8 cellular contexts compared by ENCODE assay signal in the genomic region with DNA sequence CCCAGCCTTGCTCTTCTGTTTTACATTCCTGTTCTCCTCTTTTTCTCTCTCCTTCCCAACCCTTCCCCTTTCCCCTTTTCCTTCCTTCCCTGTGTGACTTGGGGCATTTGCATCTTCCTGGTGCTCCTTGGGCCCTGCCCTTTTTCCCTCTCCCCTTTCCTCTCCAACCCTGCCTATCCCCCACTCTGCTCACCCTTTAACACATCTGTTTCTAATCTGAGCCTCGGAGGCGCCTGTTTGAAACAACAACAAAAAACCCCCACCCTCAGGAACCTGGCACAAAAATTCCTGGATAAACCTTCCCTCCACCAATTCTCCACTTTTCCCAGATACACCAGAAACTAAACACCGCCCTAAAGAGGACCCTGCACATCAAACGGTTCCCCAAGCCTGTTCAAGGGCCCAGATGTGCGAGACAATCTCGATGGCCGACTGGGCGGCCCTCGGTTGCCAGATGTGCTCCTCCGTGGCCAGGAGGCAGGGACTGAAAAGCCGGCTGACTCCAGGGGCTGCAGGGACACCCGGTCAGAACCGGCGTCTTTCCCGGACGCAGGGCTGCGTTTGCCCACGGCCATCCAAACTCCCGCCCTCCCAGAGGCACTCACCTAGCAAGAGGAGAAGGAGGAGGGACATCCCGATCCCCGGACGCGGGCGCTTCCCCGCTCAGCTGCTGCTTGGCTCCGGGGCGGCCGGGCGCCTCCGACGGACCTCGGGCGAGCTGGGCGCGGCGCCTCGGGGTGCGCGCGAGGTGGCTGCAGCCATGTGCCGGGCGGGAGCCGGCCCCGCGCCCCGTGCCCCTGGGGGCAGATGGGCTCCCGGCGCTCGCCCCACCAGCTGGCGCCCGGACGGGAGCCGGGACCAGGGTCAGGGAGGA. TPM values are rescaled to one million over a fixed set of nuclear protein-coding genes. Genes with fewer than 3 reads are reported as not detected.
DNase-seq lines count a peak whose midpoint lies in the region; ATAC-seq, FAIRE-seq and TF ChIP-seq lines count a peak whose summit lies in the region.

No MANE protein-coding gene starts in this region.

- H3K36me3 Mint-ChIP-seq in HFFc6 (ENCODE audit: low read depth), result peaks cover 29% of the 10 kb centered on the region
- peaks cover 16% of the 10 kb centered on the region for H3K36me3 Mint-ChIP-seq in type B pancreatic cell

- H3K4me3 Mint-ChIP-seq in HFFc6 (peak overlapping the region; percentile 98), type B pancreatic cell (peak overlapping the region; percentile 96)

- POLR2A ChIA-PET in A549 (lab: Yijun Ruan, JAX), result interaction anchor here (1.3 kb wide), 2 partner anchors 19 to 49 kb away, joined by 4 to 5 read pairs; no protein-coding TSS in a partner anchor

- peaks cover 31% of the 10 kb centered on the region for H3K4me1 ChIP-seq in A549

- TF ChIP-seq RAD21 in A549 (conservative IDR thresholded peaks at IDR 0.05 in 1 of 2, IDR thresholded peaks at IDR 0.05 in 1 of 2), result no peak

- TF ChIP-seq CTCF in A549 (IDR thresholded peaks at IDR 0.05) (no peak), HFFc6 (IDR thresholded peaks at IDR 0.05) (no peak), type B pancreatic cell (conservative IDR thresholded peaks at IDR 0.05) (no peak)

- peaks cover 75% of the 10 kb centered on the region for H3K4me1 Mint-ChIP-seq in HFFc6 (ENCODE audit: low read depth)
- H3K4me1 Mint-ChIP-seq in type B pancreatic cell (ENCODE audit: unreplicated experiment), result peaks cover 43% of the 10 kb centered on the region

- H3K4me2 ChIP-seq in A549, result peak overlapping the region; percentile 92

- in situ Hi-C loops in T47D (cut with HindIII; ENCODE audit: low pct_unique_long_range_greater_than_20kb, low sequenced_read_pairs), result no loop called here

- peak in 1 of 2 experiments; percentile 39 for DNase-seq in A549 (ENCODE audit: low read depth in 1 of 2, low spot score in 1 of 2)
- DNase-seq in HFFc6, result peak; percentile 17
- peak; percentile 46 to 47 for DNase-seq in T47D (ENCODE audit: low read depth in 1 of 2, low spot score in 1 of 2)
- DNase-seq in left lobe of liver (ENCODE audit: low spot score), result no peak
- peak; percentile 76 for DNase-seq in type B pancreatic cell (ENCODE audit: extremely low spot score, unreplicated experiment)
- DNase-seq in T-helper 9 cell, result no peak
- DNase-seq in NCI-H226, result no peak
- no peak for DNase-seq in COLO829 (ENCODE audit: low spot score)

- H3K9me3 Mint-ChIP-seq in HFFc6 (no peaks in the 10 kb centered on the region), type B pancreatic cell (no peaks in the 10 kb centered on the region)

- H3K27ac Mint-ChIP-seq in HFFc6 (peak overlapping the region; percentile 92), type B pancreatic cell (peak overlapping the region; percentile 92)

- peak overlapping the region; percentile 98 to 99 for H3K27ac ChIP-seq in A549

- CTCF ChIA-PET in A549 (lab: Yijun Ruan, JAX), result interaction anchor here (1.2 kb wide), 1 partner anchor 91 kb away, joined by 5 read pairs; no protein-coding TSS in a partner anchor

- no peak for TF ChIP-seq EP300 in A549 (IDR thresholded peaks at IDR 0.05)

- H3K27me3 Mint-ChIP-seq in HFFc6 (ENCODE audit: insufficient read depth), result no peaks in the 10 kb centered on the region
- peaks cover 74% of the 10 kb centered on the region for H3K27me3 Mint-ChIP-seq in type B pancreatic cell

- peak; percentile 25 for TF ChIP-seq POLR2A in A549 (IDR thresholded peaks at IDR 0.05; ENCODE audit: low read length)

- no peak for FAIRE-seq in A549 (lab: Jason Lieb, UNC)

- peak overlapping the region; percentile 81 for H3K4me3 ChIP-seq in A549

- ATAC-seq in A549 (peak; percentile 76 to 83), left lobe of liver (peak; percentile 26)

- H3K9me3 ChIP-seq in A549, result no peaks in the 10 kb centered on the region

- 10% methylated on average over 10 of the region's 53 CpGs for WGBS in A549 (ENCODE audit: missing lambda C conversion rate)

TF ChIP-seq in A549, 52 proteins besides CTCF, POLR2A, EP300 and RAD21:
- TF ChIP-seq JUN (IDR thresholded peaks at IDR 0.05), result peak in 1 of 2 experiments; percentile 48; a peak in 2 of 5 replicates
- TF ChIP-seq, protein P1, sequence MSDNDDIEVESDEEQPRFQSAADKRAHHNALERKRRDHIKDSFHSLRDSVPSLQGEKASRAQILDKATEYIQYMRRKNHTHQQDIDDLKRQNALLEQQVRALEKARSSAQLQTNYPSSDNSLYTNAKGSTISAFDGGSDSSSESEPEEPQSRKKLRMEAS (IDR thresholded peaks at IDR 0.05), result peak; percentile 77; the same call in 1 of the 2 replicates
- TF ChIP-seq BHLHE40 (IDR thresholded peaks at IDR 0.05; ENCODE audit: low read depth, low read length), result no peak
- TF ChIP-seq ATOH8 (CRISPR knock-in tag; IDR thresholded peaks at IDR 0.05; ENCODE audit: low read depth), result 0 out of 2 replicates have a peak, but pooled peaks have one; percentile 18
TF ChIP-seq in A549: peak in this region for 3.

RNA-seq across cellular contexts. Expression of gene CLMP, which starts 0.5 kb away (rescaled TPM):
- polyA plus RNA-seq in A549 (2011; rRNA removed), result 15.7 and 19.0 TPM in 2 replicates
- polyA plus RNA-seq in A549 (2012; cell fraction: cytosol; rRNA removed), result 6.2 TPM in 2 replicates
- 3.3 TPM in 2 replicates for polyA plus RNA-seq in A549 (2012; cell fraction: nucleus; rRNA removed)
- polyA plus RNA-seq in A549 (2017; fragmentation: RNase III; extraction: RNeasy Plus Mini Kit Qiagen cat#74134 plus additional on column Dnase treatment), result 16.9 to 18.2 TPM (median 17.1 TPM) in 3 replicates
- polyA minus RNA-seq in A549 (2011; rRNA and poly(A)+ RNA removed), result 36.2 and 41.9 TPM in 2 replicates
- total RNA-seq in HFFc6 (2021; fragmentation: NEBNext Ultra II Directional; extraction: Animal tissue kit (Norgen Biotek cat#: 25700)), result 100 to 1,000 TPM; 126 to 201 (median 138) TPM
- 0.45 TPM for total RNA-seq in left lobe of liver
- 3.6 and 65.7 TPM in 2 replicates for total RNA-seq in type B pancreatic cell (ENCODE audit: low replicate concordance)

Comparison
In these comparisons a context has a peak if more than half of its experiments do, and no peak if none do; other contexts are left out.
1. DNase-seq: peak in HFFc6 (single experiment), T47D (2 of 2) and type B pancreatic cell (single experiment); none in left lobe of liver (single experiment), T-helper 9 cell (single experiment), NCI-H226 (single experiment) and COLO829 (single experiment).